1 cellular context compared by ENCODE assay signal in genomic region chr14:96461950-96462798, GRCh38.
TF ChIP-seq lines count a peak whose summit lies in the region.

No MANE protein-coding gene starts in this region.

TF ChIP-seq in HepG2, 621 proteins besides CTCF, POLR2A, EP300 and RAD21 (continued from another document and continues in another):
- TF ChIP-seq, protein P1, sequence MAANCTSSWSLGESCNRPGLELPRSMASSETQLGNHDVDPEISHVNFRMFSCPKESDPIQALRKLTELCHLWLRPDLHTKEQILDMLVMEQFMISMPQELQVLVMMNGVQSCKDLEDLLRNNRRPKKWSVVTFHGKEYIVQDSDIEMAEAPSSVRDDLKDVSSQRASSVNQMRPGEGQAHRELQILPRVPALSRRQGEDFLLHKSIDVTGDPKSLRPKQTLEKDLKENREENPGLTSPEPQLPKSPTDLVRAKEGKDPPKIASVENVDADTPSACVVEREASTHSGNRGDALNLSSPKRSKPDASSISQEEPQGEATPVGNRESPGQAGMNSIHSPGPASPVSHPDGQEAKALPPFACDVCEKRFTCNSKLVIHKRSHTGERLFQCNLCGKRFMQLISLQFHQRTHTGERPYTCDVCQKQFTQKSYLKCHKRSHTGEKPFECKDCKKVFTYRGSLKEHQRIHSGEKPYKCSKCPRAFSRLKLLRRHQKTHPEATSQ (CRISPR knock-in tag; IDR thresholded peaks at IDR 0.05; ENCODE audit: borderline replicate concordance): peak; percentile 11; the same call in 1 of the 2 replicates
- TF ChIP-seq ZNF737 (CRISPR knock-in tag; IDR thresholded peaks at IDR 0.05; ENCODE audit: borderline replicate concordance) (no peak), ZNF792 (CRISPR knock-in tag; IDR thresholded peaks at IDR 0.05) (0 out of 2 replicates have a peak, but pooled peaks have one; percentile 53), CEBPG (CRISPR knock-in tag; IDR thresholded peaks at IDR 0.05) (peak; percentile 85), ZNF430 (CRISPR knock-in tag; IDR thresholded peaks at IDR 0.05) (peak; percentile 40; the same call in 1 of the 2 replicates), SMAD9 (CRISPR knock-in tag; IDR thresholded peaks at IDR 0.05) (no peak), PHF20 (CRISPR knock-in tag; IDR thresholded peaks at IDR 0.05) (peak; percentile 84), ATF3 (CRISPR knock-in tag; IDR thresholded peaks at IDR 0.05) (peak; percentile 76), ZBTB42 (CRISPR knock-in tag; IDR thresholded peaks at IDR 0.05) (no peak), ZNF646 (CRISPR knock-in tag; IDR thresholded peaks at IDR 0.05) (no peak), ZNF446 (CRISPR knock-in tag; IDR thresholded peaks at IDR 0.05) (no peak), EEA1 (CRISPR knock-in tag; IDR thresholded peaks at IDR 0.05; ENCODE audit: borderline replicate concordance) (no peak), MAFG (CRISPR knock-in tag; IDR thresholded peaks at IDR 0.05) (no peak), ZNF878 (CRISPR knock-in tag; IDR thresholded peaks at IDR 0.05) (no peak), AHR (CRISPR knock-in tag; IDR thresholded peaks at IDR 0.05) (no peak), GABPA (IDR thresholded peaks at IDR 0.05; ENCODE audit: low read depth, low read length) (no peak), GABPA (CRISPR knock-in tag; IDR thresholded peaks at IDR 0.05; ENCODE audit: low read depth) (no peak), ZNF780A (CRISPR knock-in tag; IDR thresholded peaks at IDR 0.05) (no peak), PBX3 (CRISPR knock-in tag; IDR thresholded peaks at IDR 0.05; ENCODE audit: borderline replicate concordance) (no peak), RCOR2 (CRISPR knock-in tag; IDR thresholded peaks at IDR 0.05) (peak; percentile 52; the same call in 1 of the 2 replicates), RERE (CRISPR knock-in tag; IDR thresholded peaks at IDR 0.05; ENCODE audit: low read depth) (no peak)
- TF ChIP-seq, protein P2, sequence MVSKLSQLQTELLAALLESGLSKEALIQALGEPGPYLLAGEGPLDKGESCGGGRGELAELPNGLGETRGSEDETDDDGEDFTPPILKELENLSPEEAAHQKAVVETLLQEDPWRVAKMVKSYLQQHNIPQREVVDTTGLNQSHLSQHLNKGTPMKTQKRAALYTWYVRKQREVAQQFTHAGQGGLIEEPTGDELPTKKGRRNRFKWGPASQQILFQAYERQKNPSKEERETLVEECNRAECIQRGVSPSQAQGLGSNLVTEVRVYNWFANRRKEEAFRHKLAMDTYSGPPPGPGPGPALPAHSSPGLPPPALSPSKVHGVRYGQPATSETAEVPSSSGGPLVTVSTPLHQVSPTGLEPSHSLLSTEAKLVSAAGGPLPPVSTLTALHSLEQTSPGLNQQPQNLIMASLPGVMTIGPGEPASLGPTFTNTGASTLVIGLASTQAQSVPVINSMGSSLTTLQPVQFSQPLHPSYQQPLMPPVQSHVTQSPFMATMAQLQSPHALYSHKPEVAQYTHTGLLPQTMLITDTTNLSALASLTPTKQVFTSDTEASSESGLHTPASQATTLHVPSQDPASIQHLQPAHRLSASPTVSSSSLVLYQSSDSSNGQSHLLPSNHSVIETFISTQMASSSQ (IDR thresholded peaks at IDR 0.05; ENCODE audit: low read depth): no peak
- TF ChIP-seq, protein P2 (CRISPR knock-in tag; IDR thresholded peaks at IDR 0.05; ENCODE audit: borderline replicate concordance): 0 out of 2 replicates have a peak, but pooled peaks have one; percentile 54
- TF ChIP-seq, protein P3, sequence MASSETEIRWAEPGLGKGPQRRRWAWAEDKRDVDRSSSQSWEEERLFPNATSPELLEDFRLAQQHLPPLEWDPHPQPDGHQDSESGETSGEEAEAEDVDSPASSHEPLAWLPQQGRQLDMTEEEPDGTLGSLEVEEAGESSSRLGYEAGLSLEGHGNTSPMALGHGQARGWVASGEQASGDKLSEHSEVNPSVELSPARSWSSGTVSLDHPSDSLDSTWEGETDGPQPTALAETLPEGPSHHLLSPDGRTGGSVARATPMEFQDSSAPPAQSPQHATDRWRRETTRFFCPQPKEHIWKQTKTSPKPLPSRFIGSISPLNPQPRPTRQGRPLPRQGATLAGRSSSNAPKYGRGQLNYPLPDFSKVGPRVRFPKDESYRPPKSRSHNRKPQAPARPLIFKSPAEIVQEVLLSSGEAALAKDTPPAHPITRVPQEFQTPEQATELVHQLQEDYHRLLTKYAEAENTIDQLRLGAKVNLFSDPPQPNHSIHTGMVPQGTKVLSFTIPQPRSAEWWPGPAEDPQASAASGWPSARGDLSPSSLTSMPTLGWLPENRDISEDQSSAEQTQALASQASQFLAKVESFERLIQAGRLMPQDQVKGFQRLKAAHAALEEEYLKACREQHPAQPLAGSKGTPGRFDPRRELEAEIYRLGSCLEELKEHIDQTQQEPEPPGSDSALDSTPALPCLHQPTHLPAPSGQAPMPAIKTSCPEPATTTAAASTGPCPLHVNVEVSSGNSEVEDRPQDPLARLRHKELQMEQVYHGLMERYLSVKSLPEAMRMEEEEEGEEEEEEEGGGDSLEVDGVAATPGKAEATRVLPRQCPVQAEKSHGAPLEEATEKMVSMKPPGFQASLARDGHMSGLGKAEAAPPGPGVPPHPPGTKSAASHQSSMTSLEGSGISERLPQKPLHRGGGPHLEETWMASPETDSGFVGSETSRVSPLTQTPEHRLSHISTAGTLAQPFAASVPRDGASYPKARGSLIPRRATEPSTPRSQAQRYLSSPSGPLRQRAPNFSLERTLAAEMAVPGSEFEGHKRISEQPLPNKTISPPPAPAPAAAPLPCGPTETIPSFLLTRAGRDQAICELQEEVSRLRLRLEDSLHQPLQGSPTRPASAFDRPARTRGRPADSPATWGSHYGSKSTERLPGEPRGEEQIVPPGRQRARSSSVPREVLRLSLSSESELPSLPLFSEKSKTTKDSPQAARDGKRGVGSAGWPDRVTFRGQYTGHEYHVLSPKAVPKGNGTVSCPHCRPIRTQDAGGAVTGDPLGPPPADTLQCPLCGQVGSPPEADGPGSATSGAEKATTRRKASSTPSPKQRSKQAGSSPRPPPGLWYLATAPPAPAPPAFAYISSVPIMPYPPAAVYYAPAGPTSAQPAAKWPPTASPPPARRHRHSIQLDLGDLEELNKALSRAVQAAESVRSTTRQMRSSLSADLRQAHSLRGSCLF (CRISPR knock-in tag; IDR thresholded peaks at IDR 0.05; ENCODE audit: borderline replicate concordance): no peak
- TF ChIP-seq, protein P4, sequence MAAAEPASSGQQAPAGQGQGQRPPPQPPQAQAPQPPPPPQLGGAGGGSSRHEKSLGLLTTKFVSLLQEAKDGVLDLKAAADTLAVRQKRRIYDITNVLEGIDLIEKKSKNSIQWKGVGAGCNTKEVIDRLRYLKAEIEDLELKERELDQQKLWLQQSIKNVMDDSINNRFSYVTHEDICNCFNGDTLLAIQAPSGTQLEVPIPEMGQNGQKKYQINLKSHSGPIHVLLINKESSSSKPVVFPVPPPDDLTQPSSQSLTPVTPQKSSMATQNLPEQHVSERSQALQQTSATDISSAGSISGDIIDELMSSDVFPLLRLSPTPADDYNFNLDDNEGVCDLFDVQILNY (CRISPR knock-in tag; conservative IDR thresholded peaks at IDR 0.05): no peak
